Comparison of ENCODE assay signal across 17 cellular contexts in genomic region chr21:36753556-36753955, GRCh38. TPM values are rescaled to one million over a fixed set of nuclear protein-coding genes. Genes with fewer than 3 reads are reported as not detected.
DNase-seq lines count a peak whose midpoint lies in the region; ATAC-seq, FAIRE-seq and TF ChIP-seq lines count a peak whose summit lies in the region.
"Had no signal": no experiment of that assay in that cellular context is flagged by ENCODE, and none has a peak within 500 bp of the region (broad histone marks: within the 10 kb centered on the region; RNA-seq: fewer than 3 reads in every experiment).

No MANE protein-coding gene starts in this region.

- TF ChIP-seq CTCF in epithelial cell of proximal tubule (conservative IDR thresholded peaks at IDR 0.05; ENCODE audit: low read depth, low read length) (no peak), pancreas (IDR thresholded peaks at IDR 0.05) (no peak)

- H3K36me3 ChIP-seq in HAP-1 (replicated peaks), result no peaks in the 10 kb centered on the region
- peaks cover 0 to 4% (median 0%) of the 10 kb centered on the region in 3 donors for H3K36me3 ChIP-seq in pancreas

- FAIRE-seq in pancreas (lab: Jason Lieb, UNC), result no peak

- DNase-seq in EH (ENCODE audit: low read depth), result peak; percentile 80
- peak; percentile 50 for DNase-seq in RPMI7951 (ENCODE audit: low read depth)
- peak; percentile 22 for DNase-seq in epithelial cell of proximal tubule (ENCODE audit: low read depth)
- peak; percentile 78 for DNase-seq in renal cortical epithelial cell (ENCODE audit: low read depth)
- DNase-seq in stimulated activated CD8-positive, alpha-beta memory T cell treated with anti-CD3 and anti-CD28 coated beads, Interleukin-4, amount 100 ng/mL, for 48 hours, result no peak
- DNase-seq in DMS53 (lab: John Stamatoyannopoulos, UW), result no peak
- DNase-seq in HAP-1 (ENCODE audit: low spot score in 2 of 2), result no peak
- no peak for DNase-seq in pancreas
- DNase-seq: CD4-positive, CD25-positive, alpha-beta regulatory T cell; erythroblast; NCI-H1930; NCI-H524 treated with DMSO at 0.1 percent for 48 hours; nucleus accumbens; PC-9 had no signal

- no peak overlapping the region for H3K27ac ChIP-seq in pancreas
- H3K27ac ChIP-seq: PC-9, suprapubic skin had no signal

- H3K4me3 ChIP-seq in epithelial cell of proximal tubule (ENCODE audit: low read depth, low read length), result no peak overlapping the region
- H3K4me3 ChIP-seq in HAP-1, result no peak overlapping the region
- no peak overlapping the region for H3K4me3 ChIP-seq in pancreas
- H3K4me3 ChIP-seq: lung, PC-9, suprapubic skin had no signal

- H3K9me3 ChIP-seq in HAP-1, result no peaks in the 10 kb centered on the region
- H3K9me3 ChIP-seq in pancreas, result no peaks in the 10 kb centered on the region
- H3K9me3 ChIP-seq: suprapubic skin had no signal

- ATAC-seq in pancreas, result no peak
- ATAC-seq: activated naive CD4-positive, alpha-beta T cell treated with anti-CD3 and anti-CD28 coated beads, Interleukin-2, amount 50 U/mL, for 72 hours had no signal

- in situ Hi-C loops in HAP-1 (cut with MboI; ENCODE audit: low sequenced_read_pairs), result no loop called here

- H3K27me3 ChIP-seq in HAP-1 (ENCODE audit: low read depth) (no peaks in the 10 kb centered on the region), pancreas (no peaks in the 10 kb centered on the region)

- H3K4me1 ChIP-seq in HAP-1 (peaks cover 33% of the 10 kb centered on the region), pancreas (no peaks in the 10 kb centered on the region)
- H3K4me1 ChIP-seq: suprapubic skin had no signal

- intact Hi-C loops in pancreas (cut with DNase I), result no loop called here

- WGBS in pancreas, 2 donors, result 88 to 90% methylated on average over 3 of the region's 3 CpGs

RNA-seq across cellular contexts. Expression of gene SIM2, which starts 54.6 kb away (rescaled TPM):
- total RNA-seq in RPMI7951 (2014; rRNA removed; shearing (Covaris generic)), result 1.2 and 1.5 TPM in 2 replicates
- total RNA-seq in epithelial cell of proximal tubule (22.3 and 23.2 TPM in 2 replicates), renal cortical epithelial cell (4.0 and 23.1 TPM in 2 replicates), pancreas (under 1 TPM in 2 of 6 donors, not detected in 4; 0.13 to 0.53 TPM)
- polyA plus RNA-seq in pancreas, result under 1 TPM in 1 of 2 donors, not detected in 1; 0.02 TPM
- total RNA-seq: CD4-positive, CD25-positive, alpha-beta regulatory T cell; lung had no signal
- polyA plus RNA-seq: lung had no signal

Comparison
In these comparisons a context has a peak if more than half of its experiments do, and no peak if none do; other contexts are left out.
1. DNase-seq: peak in EH (single experiment), RPMI7951 (single experiment), epithelial cell of proximal tubule (single experiment) and renal cortical epithelial cell (single experiment); none in stimulated activated CD8-positive, alpha-beta memory T cell treated with anti-CD3 and anti-CD28 coated beads, Interleukin-4, amount 100 ng/mL, for 48 hours (single experiment), DMS53 (single experiment), HAP-1 (0 of 2) and pancreas (0 of 6).